Comparison of ENCODE assay signal across 16 cellular contexts in genomic region chr17:11869680-11870394, GRCh38.
DNase-seq lines count a peak whose midpoint lies in the region; ATAC-seq and TF ChIP-seq lines count a peak whose summit lies in the region.
"Had no signal": no experiment of that assay in that cellular context is flagged by ENCODE, and none has a peak within 500 bp of the region (broad histone marks: within the 10 kb centered on the region; RNA-seq: fewer than 3 reads in every experiment).

No MANE protein-coding gene starts in this region.

- no peaks in the 10 kb centered on the region for H3K79me1 ChIP-seq in H9 (ENCODE audit: insufficient read depth, low read depth, low read length, poor library complexity, severe bottlenecking)

- H3K27ac Mint-ChIP-seq in H9 (no peak overlapping the region; a peak in 1 of 7 replicates), endodermal cell (no peak overlapping the region)
- H3K27ac Mint-ChIP-seq: B cell; CD4-positive, CD25-positive, alpha-beta regulatory T cell; CD8-positive, alpha-beta T cell had no signal

- H3K79me2 ChIP-seq in H9 (ENCODE audit: insufficient read depth, low read length): no peaks in the 10 kb centered on the region

- H2AK5ac ChIP-seq in H9 (ENCODE audit: insufficient read length, low read length): no peak overlapping the region

- H4K5ac ChIP-seq in H9 (ENCODE audit: insufficient read length, low read depth, low read length): no peak overlapping the region

- no peaks in the 10 kb centered on the region for H3K23me2 ChIP-seq in H9 (ENCODE audit: insufficient read length, low read depth, low read length, poor library complexity, severe bottlenecking)

- no peak overlapping the region for H3K4me3 ChIP-seq in endodermal cell (ENCODE audit: low read length)
- H3K4me3 ChIP-seq in mucosa of descending colon: no peak overlapping the region
- H3K4me3 ChIP-seq: BLaER1 had no signal

- no peak overlapping the region for H3T11ph ChIP-seq in H9 (ENCODE audit: low read length)

- no peak overlapping the region for H2AFZ ChIP-seq in H9 (ENCODE audit: low read length)

- intact Hi-C loops in mucosa of descending colon (cut with DNase I, micrococcal nuclease): no loop called here

- no peak overlapping the region for H4K91ac ChIP-seq in H9 (ENCODE audit: insufficient read length, low read depth, low read length)

- H4K8ac ChIP-seq in H9 (replicated peaks; ENCODE audit: insufficient read length, low read depth, low read length): no peak overlapping the region

- no peak overlapping the region for H3K4me2 ChIP-seq in H9 (ENCODE audit: insufficient read depth, insufficient read length, low read length)
- H3K4me2 ChIP-seq: BLaER1 had no signal

- H4K20me1 ChIP-seq in H9 (ENCODE audit: control insufficient read depth, insufficient read depth, insufficient read length): no peaks in the 10 kb centered on the region
- H4K20me1 ChIP-seq: BLaER1 had no signal

- no peak overlapping the region for H2BK5ac ChIP-seq in H9 (ENCODE audit: insufficient read length, low read length)

- no peak overlapping the region for H2BK12ac ChIP-seq in H9 (ENCODE audit: insufficient read length, low read depth, low read length)

- H3K27ac ChIP-seq in H9 (ENCODE audit: insufficient read length, low read depth, low read length): no peak overlapping the region
- no peak overlapping the region for H3K27ac ChIP-seq in endodermal cell (ENCODE audit: low read depth, low read length)
- H3K27ac ChIP-seq: BLaER1, C4-2B had no signal

- TF ChIP-seq CTCF in H9 (conservative IDR thresholded peaks at IDR 0.05): no peak
- no peak for TF ChIP-seq CTCF in endodermal cell (conservative IDR thresholded peaks at IDR 0.05)
- no peak for TF ChIP-seq CTCF in mucosa of descending colon (IDR thresholded peaks at IDR 0.05)

- no peak overlapping the region for H3K56ac ChIP-seq in H9 (ENCODE audit: insufficient read length, low read depth, low read length)

- no peak overlapping the region for H3K23ac ChIP-seq in H9 (ENCODE audit: insufficient read length, low read depth, low read length)

- H3K4ac ChIP-seq in H9 (ENCODE audit: low read depth, low read length): no peak overlapping the region

- WGBS in H9 (ENCODE audit: extremely low coverage, insufficient read length, low lambda C conversion rate): no CpG with 5 or more reads among the region's 8 CpGs
- WGBS in endodermal cell (ENCODE audit: insufficient coverage in 1 of 2, insufficient read length in 1 of 2), 2 experiments: 83 to 85% methylated on average over 6 of the region's 8 CpGs

- no peak overlapping the region for H3K14ac ChIP-seq in H9 (ENCODE audit: insufficient read depth, low read length)

- H3K4me1 Mint-ChIP-seq in H9 (no peaks in the 10 kb centered on the region), endodermal cell (no peaks in the 10 kb centered on the region)
- H3K4me1 Mint-ChIP-seq: B cell; CD4-positive, CD25-positive, alpha-beta regulatory T cell had no signal

- no peak overlapping the region for H2BK15ac ChIP-seq in H9 (ENCODE audit: low read depth, low read length)

- H3K36me3 ChIP-seq in endodermal cell (ENCODE audit: control insufficient read depth, insufficient read depth, low read length): no peaks in the 10 kb centered on the region
- no peaks in the 10 kb centered on the region for H3K36me3 ChIP-seq in mucosa of descending colon (ENCODE audit: low read depth)
- H3K36me3 ChIP-seq: BLaER1 had no signal

- H3K9me3 ChIP-seq in H9 (ENCODE audit: control insufficient read depth, low read depth, low read length): peaks cover 5% of the 10 kb centered on the region
- H3K9me3 ChIP-seq in endodermal cell (ENCODE audit: control insufficient read depth, low read length): peaks cover 17% of the 10 kb centered on the region
- no peaks in the 10 kb centered on the region for H3K9me3 ChIP-seq in mucosa of descending colon
- H3K9me3 ChIP-seq: BLaER1, Caco-2 had no signal

- peaks cover 2% of the 10 kb centered on the region for H3K27me3 Mint-ChIP-seq in H9 (ENCODE audit: low read depth)
- H3K27me3 Mint-ChIP-seq in endodermal cell (ENCODE audit: insufficient read depth): peaks cover 2% of the 10 kb centered on the region
- H3K27me3 Mint-ChIP-seq: CD4-positive, CD25-positive, alpha-beta regulatory T cell had no signal

- no peak overlapping the region for H3K18ac ChIP-seq in H9 (ENCODE audit: insufficient read length, low read depth, low read length)

- DNase-seq in H9 (peak; percentile 5), endodermal cell (peak; percentile 14), mucosa of descending colon (no peak)
- DNase-seq: Caco-2; CD4-positive, CD25-positive, alpha-beta regulatory T cell; CD8-positive, alpha-beta T cell; DMS153; DND-41; GOT3; HCEC 1CT had no signal

- H3K36me3 Mint-ChIP-seq in H9 (ENCODE audit: insufficient read depth in 1 of 3, low read depth in 3 of 3): peaks cover 9 to 38% (median 18%) of the 10 kb centered on the region in 3 experiments
- H3K36me3 Mint-ChIP-seq in endodermal cell (ENCODE audit: low read depth): no peaks in the 10 kb centered on the region
- H3K36me3 Mint-ChIP-seq: CD4-positive, CD25-positive, alpha-beta regulatory T cell; CD8-positive, alpha-beta T cell had no signal

- H3K4me3 Mint-ChIP-seq in H9: no peak overlapping the region
- no peak overlapping the region for H3K4me3 Mint-ChIP-seq in endodermal cell
- H3K4me3 Mint-ChIP-seq: B cell; CD4-positive, CD25-positive, alpha-beta regulatory T cell; CD8-positive, alpha-beta T cell had no signal

- no peaks in the 10 kb centered on the region for H3K4me1 ChIP-seq in H9 (ENCODE audit: insufficient read depth, low read length)
- no peaks in the 10 kb centered on the region for H3K4me1 ChIP-seq in endodermal cell (ENCODE audit: control insufficient read depth, insufficient read depth, low read length)
- H3K4me1 ChIP-seq in mucosa of descending colon (ENCODE audit: low read depth): no peaks in the 10 kb centered on the region
- H3K4me1 ChIP-seq: BLaER1, Caco-2 had no signal

- H3K27me3 ChIP-seq in H9 (ENCODE audit: insufficient read depth, low read length) (no peaks in the 10 kb centered on the region; the same call in 1 of the 2 replicates), endodermal cell (ENCODE audit: control insufficient read depth, insufficient read depth, low read length, poor library complexity, severe bottlenecking) (no peaks in the 10 kb centered on the region)
- H3K27me3 ChIP-seq: BLaER1 had no signal

- H2BK120ac ChIP-seq in H9 (ENCODE audit: low read depth, low read length, poor library complexity, severe bottlenecking): no peak overlapping the region

- no peak overlapping the region for H3K9ac ChIP-seq in H9 (ENCODE audit: extremely low read depth, insufficient read length, low read length)
- H3K9ac ChIP-seq in endodermal cell (ENCODE audit: extremely low read depth, low read length, poor library complexity, severe bottlenecking): no peak overlapping the region
- H3K9ac ChIP-seq: BLaER1 had no signal

- ATAC-seq in mucosa of descending colon: peak; percentile 29
- ATAC-seq in GM21360 (IDR thresholded peaks at IDR 0.05; ENCODE audit: unreplicated experiment): no peak
- no peak for ATAC-seq in GM18861 (IDR thresholded peaks at IDR 0.05; ENCODE audit: unreplicated experiment)
- no peak for ATAC-seq in HG03039 (IDR thresholded peaks at IDR 0.05; ENCODE audit: unreplicated experiment)
- ATAC-seq: CD8-positive, alpha-beta T cell had no signal

- H3K9me3 Mint-ChIP-seq in H9: peaks cover 34 to 35% of the 10 kb centered on the region in 2 experiments
- H3K9me3 Mint-ChIP-seq in endodermal cell: peaks cover 30% of the 10 kb centered on the region

- no peak overlapping the region for H2BK20ac ChIP-seq in H9 (ENCODE audit: low read depth, low read length, poor library complexity, severe bottlenecking)

Comparison
In these comparisons a context has a peak if more than half of its experiments do, and no peak if none do; other contexts are left out.
1. DNase-seq: peak in H9 (single experiment) and endodermal cell (single experiment); none in mucosa of descending colon (0 of 3).